Comparison of ENCODE assay signal across 1 cellular context in genomic region chr2:96099861-96100798, GRCh38.
TF ChIP-seq lines count a peak whose summit lies in the region.

No MANE protein-coding gene starts in this region.

TF ChIP-seq in GM12878, 131 proteins besides CTCF, POLR2A, EP300 and RAD21:
- TF ChIP-seq POLR2AphosphoS5 (IDR thresholded peaks at IDR 0.05; ENCODE audit: low read length) (no peak), SPI1 (IDR thresholded peaks at IDR 0.05; ENCODE audit: borderline replicate concordance, insufficient read depth, low read depth, low read length) (0 out of 2 replicates have a peak, but pooled peaks have one; percentile 22)
TF ChIP-seq in GM12878: peak in this region for 1.
